Comparison of ENCODE assay signal across 8 cellular contexts in genomic region chr6:169751242-169752073, GRCh38. TPM values are rescaled to one million over a fixed set of nuclear protein-coding genes. Genes with fewer than 3 reads are reported as not detected.
DNase-seq lines count a peak whose midpoint lies in the region; ATAC-seq and TF ChIP-seq lines count a peak whose summit lies in the region.

Gene DYNLT2 (minus strand): TSS chr6:169751572. CDS start chr6:169751458, 114 bp downstream.
Gene ERMARD (plus strand): TSS chr6:169751622. CDS start chr6:169751658, 36 bp downstream.

- H3K4me3 ChIP-seq in adrenal gland (peak within 1 kb of the TSS; percentile 58 to 86 (median 82)), upper lobe of right lung (peak within 1 kb of the TSS; percentile 84)

- TF ChIP-seq CTCF in GM13976 (IDR thresholded peaks at IDR 0.05; ENCODE audit: borderline replicate concordance, control extremely low read depth, extremely low read depth, insufficient read depth, missing control alignments) (no peak), adrenal gland (IDR thresholded peaks at IDR 0.05) (peak in 4 of 6 experiments; percentile 47 to 65 (median 58)), upper lobe of right lung (IDR thresholded peaks at IDR 0.05) (no peak)

- DNase-seq in GM13976 (ENCODE audit: low spot score): peak; percentile 96
- peak; percentile 95 for DNase-seq in NCI-H1436 (lab: John Stamatoyannopoulos, UW)
- DNase-seq in SW480 (ENCODE audit: low spot score): peak; percentile 86
- DNase-seq in adrenal gland: peak; percentile 93 to 97 (median 94)
- DNase-seq in left cardiac atrium: peak; percentile 95
- peak; percentile 98 for DNase-seq in posterior vena cava (ENCODE audit: low spot score)
- peak; percentile 98 for DNase-seq in upper lobe of right lung

- H3K27me3 ChIP-seq in adrenal gland: no peaks in the 10 kb centered on the region
- H3K27me3 ChIP-seq in upper lobe of right lung: no peaks in the 10 kb centered on the region

- in situ Hi-C loops in GM13976 (cut with MboI; ENCODE audit: low sequenced_read_pairs, unreplicated experiment): no loop called here

- H3K9me3 ChIP-seq in adrenal gland (replicated peaks in 1 of 3) (no peaks in the 10 kb centered on the region), upper lobe of right lung (no peaks in the 10 kb centered on the region)

- intact Hi-C loops in adrenal gland (cut with DNase I): no loop called here
- intact Hi-C loops in left cardiac atrium (cut with DNase I): loop anchor here in 1 of 2 donors (2.0 to 10.0 kb wide), 3 partner anchors 27 to 803 kb away; partner anchors contain the start of genes C6orf120, PHF10, TBP and WDR27
- intact Hi-C loops in posterior vena cava (cut with DNase I): no loop called here
- intact Hi-C loops in upper lobe of right lung (cut with DNase I): no loop called here

- WGBS in adrenal gland, 4 donors: 0% methylated on average over 4 to 90 of the region's 90 CpGs

- H3K27ac ChIP-seq in adrenal gland (peak within 1 kb of the TSS; percentile 79 to 98 (median 97)), upper lobe of right lung (peak within 1 kb of the TSS; percentile 98)

- ATAC-seq in HG02852 (IDR thresholded peaks at IDR 0.05; ENCODE audit: unreplicated experiment): peak; percentile 94
- peak; percentile 98 to 99 for ATAC-seq in left cardiac atrium
- peak; percentile 99 for ATAC-seq in upper lobe of right lung

- H3K4me1 ChIP-seq in adrenal gland (replicated peaks in 1 of 2) (peaks cover 11 to 25% of the 10 kb centered on the region in 2 donors), upper lobe of right lung (peaks cover 20% of the 10 kb centered on the region)

- peak; percentile 63 to 90 for TF ChIP-seq POLR2A in adrenal gland (IDR thresholded peaks at IDR 0.05)

- no peaks in the 10 kb centered on the region for H3K36me3 ChIP-seq in adrenal gland (replicated peaks in 1 of 2)
- no peaks in the 10 kb centered on the region for H3K36me3 ChIP-seq in upper lobe of right lung

RNA-seq across cellular contexts. Expression of gene DYNLT2, which starts in this region (rescaled TPM):
- total RNA-seq in adrenal gland: 1 to 10 TPM in 6 of 8 donors, under 1 TPM in 2; 0.14 to 2.2 (median 1.4) TPM
- 1 to 10 TPM; 1.7 to 3.8 (median 2.3) TPM for polyA plus RNA-seq in adrenal gland
- 1 to 10 TPM in 1 of 2 donors, under 1 TPM in 1; 0.59 to 1.1 TPM for total RNA-seq in left cardiac atrium
- total RNA-seq in posterior vena cava: 1 to 10 TPM; 1.1 TPM
- 1.2 TPM for total RNA-seq in upper lobe of right lung

RNA-seq across cellular contexts. Expression of gene ERMARD, which starts in this region (rescaled TPM):
- total RNA-seq in adrenal gland: 10 to 100 TPM; 10.1 to 40.2 (median 27.6) TPM
- polyA plus RNA-seq in adrenal gland: 100 to 1,000 TPM in 2 of 3 donors, 10 to 100 TPM in 1; 20.1 to 296 (median 151) TPM
- 10 to 100 TPM; 10.5 to 11.3 TPM for total RNA-seq in left cardiac atrium
- 10 to 100 TPM; 19.6 to 22.1 TPM for total RNA-seq in posterior vena cava
- 25.6 TPM for total RNA-seq in upper lobe of right lung

Comparison
In these comparisons a context has a peak if more than half of its experiments do, and no peak if none do; other contexts are left out.
1. Peak in every context shown above with its lines: DNase-seq, ATAC-seq, H3K4me3 ChIP-seq and H3K27ac ChIP-seq.
2. CTCF ChIP-seq: peak in adrenal gland (4 of 6); none in GM13976 (single experiment) and upper lobe of right lung (single experiment).